27 cellular contexts compared by ENCODE assay signal in genomic region chr3:52787246-52787645, GRCh38. TPM values are rescaled to one million over a fixed set of nuclear protein-coding genes. Genes with fewer than 3 reads are reported as not detected.
"Had no signal": no experiment of that assay in that cellular context is flagged by ENCODE, and none has a peak within 500 bp of the region (broad histone marks: within the 10 kb centered on the region; RNA-seq: fewer than 3 reads in every experiment).

No MANE protein-coding gene starts in this region.

- H3K27me3 ChIP-seq: body of pancreas, thyroid gland had no signal

- H3K4me1 Mint-ChIP-seq: activated CD4-positive, alpha-beta T cell treated with anti-CD3 and anti-CD28 coated beads, Interleukin-2, amount 10 ng/mL, durations not matched to agents 24 days and 14 days; activated CD8-positive, alpha-beta memory T cell treated with anti-CD3 and anti-CD28 coated beads, Interleukin-2, amount 10 ng/mL, durations not matched to agents 7 days and 5 days; activated naive CD4-positive, alpha-beta T cell treated with anti-CD3 and anti-CD28 coated beads, Interleukin-2, amount 10 ng/mL, durations not matched to agents 7 days and 5 days had no signal

- H3K27ac Mint-ChIP-seq: activated CD4-positive, alpha-beta T cell treated with anti-CD3 and anti-CD28 coated beads, Interleukin-2, amount 10 ng/mL, durations not matched to agents 24 days and 14 days; activated CD8-positive, alpha-beta memory T cell treated with anti-CD3 and anti-CD28 coated beads, Interleukin-2, amount 10 ng/mL, durations not matched to agents 7 days and 5 days; activated CD8-positive, alpha-beta T cell treated with anti-CD3 and anti-CD28 coated beads for 36 hours; activated naive CD4-positive, alpha-beta T cell treated with anti-CD3 and anti-CD28 coated beads, Interleukin-2, amount 10 ng/mL, durations not matched to agents 7 days and 5 days; dendritic cell treated with granulocyte-macrophage colony-stimulating factor and Interleukin-4, amounts not matched to agents 40 ng/mL and 50 ng/mL, for 4 days; nephron progenitor cell; stimulated activated naive CD8-positive, alpha-beta T cell treated with anti-CD3 and anti-CD28 coated beads, Interleukin-15, Interleukin-2, amounts not matched to agents 100 ng/mL and 50 ng/mL, for 24 hours had no signal

- H3K9me3 ChIP-seq: body of pancreas, thyroid gland had no signal

- H3K4me3 Mint-ChIP-seq: activated CD4-positive, alpha-beta T cell treated with anti-CD3 and anti-CD28 coated beads, Interleukin-2, amount 10 ng/mL, durations not matched to agents 24 days and 14 days; activated CD8-positive, alpha-beta memory T cell treated with anti-CD3 and anti-CD28 coated beads, Interleukin-2, amount 10 ng/mL, durations not matched to agents 7 days and 5 days; activated CD8-positive, alpha-beta T cell treated with anti-CD3 and anti-CD28 coated beads for 36 hours; activated naive CD4-positive, alpha-beta T cell treated with anti-CD3 and anti-CD28 coated beads, Interleukin-2, amount 10 ng/mL, durations not matched to agents 7 days and 5 days; dendritic cell treated with granulocyte-macrophage colony-stimulating factor and Interleukin-4, amounts not matched to agents 40 ng/mL and 50 ng/mL, for 4 days; nephron progenitor cell; stimulated activated naive CD8-positive, alpha-beta T cell treated with anti-CD3 and anti-CD28 coated beads, Interleukin-15, Interleukin-2, amounts not matched to agents 100 ng/mL and 50 ng/mL, for 24 hours had no signal

- ATAC-seq: activated CD4-positive, CD25-positive, alpha-beta regulatory T cell treated with anti-CD3 and anti-CD28 coated beads, Interleukin-2, amount 50 U/mL, for 24 hours; activated CD8-positive, alpha-beta memory T cell treated with anti-CD3 and anti-CD28 coated beads, Interleukin-2, amount 10 ng/mL, durations not matched to agents 7 days and 5 days; activated CD8-positive, alpha-beta T cell treated with anti-CD3 and anti-CD28 coated beads for 36 hours; body of pancreas; foreskin keratinocyte had no signal

- H3K36me3 ChIP-seq: cardiac muscle cell, thyroid gland had no signal

- H3K4me1 ChIP-seq: body of pancreas, foreskin keratinocyte, thyroid gland had no signal

- H3K27ac ChIP-seq: body of pancreas, cardiac muscle cell, foreskin keratinocyte, SK-N-MC, thyroid gland had no signal

- H3K4me3 ChIP-seq: body of pancreas, cardiac muscle cell, SK-N-MC, thyroid gland had no signal

- DNase-seq: activated CD4-positive, alpha-beta T cell treated with anti-CD3 and anti-CD28 coated beads, Interleukin-2, amount 10 ng/mL, durations not matched to agents 24 days and 14 days; activated CD8-positive, alpha-beta memory T cell treated with anti-CD3 and anti-CD28 coated beads, Interleukin-2, amount 10 ng/mL, durations not matched to agents 7 days and 5 days; activated CD8-positive, alpha-beta T cell treated with anti-CD3 and anti-CD28 coated beads for 36 hours; activated effector memory CD4-positive, alpha-beta T cell treated with anti-CD3 and anti-CD28 coated beads, Interleukin-2, amount 50 U/mL, for 16 hours; activated naive CD4-positive, alpha-beta T cell treated with anti-CD3 and anti-CD28 coated beads, Interleukin-2, amount 10 ng/mL, durations not matched to agents 7 days and 5 days; activated T-cell treated with anti-CD3 and anti-CD28 coated beads for 4 hours; amygdala; body of pancreas; effector CD4-positive, alpha-beta T cell; foreskin keratinocyte; hypothalamus; islet precursor cell; mammary epithelial cell; midbrain; nephron progenitor cell; occipital lobe; stimulated activated CD4-positive, alpha-beta T cell treated with anti-CD3 and anti-CD28 coated beads, Interleukin-12 subunit alpha, Interleukin-12 subunit beta, amount 100 ng/mL, for 4 hours; SW 1271; T-helper 2 cell; thyroid gland had no signal

- H3K36me3 Mint-ChIP-seq: activated CD8-positive, alpha-beta memory T cell treated with anti-CD3 and anti-CD28 coated beads, Interleukin-2, amount 10 ng/mL, durations not matched to agents 7 days and 5 days; activated naive CD4-positive, alpha-beta T cell treated with anti-CD3 and anti-CD28 coated beads, Interleukin-2, amount 10 ng/mL, durations not matched to agents 7 days and 5 days had no signal

- H3K9me3 Mint-ChIP-seq: activated CD4-positive, alpha-beta T cell treated with anti-CD3 and anti-CD28 coated beads, Interleukin-2, amount 10 ng/mL, durations not matched to agents 24 days and 14 days; activated CD8-positive, alpha-beta T cell treated with anti-CD3 and anti-CD28 coated beads for 36 hours; activated naive CD4-positive, alpha-beta T cell treated with anti-CD3 and anti-CD28 coated beads, Interleukin-2, amount 10 ng/mL, durations not matched to agents 7 days and 5 days; dendritic cell treated with granulocyte-macrophage colony-stimulating factor and Interleukin-4, amounts not matched to agents 40 ng/mL and 50 ng/mL, for 4 days; nephron progenitor cell; stimulated activated naive CD8-positive, alpha-beta T cell treated with anti-CD3 and anti-CD28 coated beads, Interleukin-15, Interleukin-2, amounts not matched to agents 100 ng/mL and 50 ng/mL, for 24 hours had no signal

- H3K27me3 Mint-ChIP-seq: activated CD8-positive, alpha-beta T cell treated with anti-CD3 and anti-CD28 coated beads for 36 hours; stimulated activated naive CD8-positive, alpha-beta T cell treated with anti-CD3 and anti-CD28 coated beads, Interleukin-15, Interleukin-2, amounts not matched to agents 100 ng/mL and 50 ng/mL, for 24 hours had no signal

RNA-seq across cellular contexts. Expression of gene ITIH3, which starts 7.3 kb away (rescaled TPM):
- total RNA-seq: activated CD4-positive, alpha-beta T cell treated with anti-CD3 and anti-CD28 coated beads, Interleukin-2, amount 10 ng/mL, durations not matched to agents 24 days and 14 days; activated CD8-positive, alpha-beta memory T cell treated with anti-CD3 and anti-CD28 coated beads, Interleukin-2, amount 10 ng/mL, durations not matched to agents 7 days and 5 days; activated CD8-positive, alpha-beta T cell treated with anti-CD3 and anti-CD28 coated beads for 36 hours; foreskin keratinocyte; mammary epithelial cell; renal cortical epithelial cell had no signal
- polyA plus RNA-seq: foreskin keratinocyte, mammary epithelial cell had no signal

RNA-seq across cellular contexts. Expression of gene ITIH1, which starts 9.8 kb away (rescaled TPM):
- total RNA-seq: activated CD4-positive, alpha-beta T cell treated with anti-CD3 and anti-CD28 coated beads, Interleukin-2, amount 10 ng/mL, durations not matched to agents 24 days and 14 days; activated CD8-positive, alpha-beta memory T cell treated with anti-CD3 and anti-CD28 coated beads, Interleukin-2, amount 10 ng/mL, durations not matched to agents 7 days and 5 days; activated CD8-positive, alpha-beta T cell treated with anti-CD3 and anti-CD28 coated beads for 36 hours; cardiac muscle cell; foreskin keratinocyte; mammary epithelial cell; renal cortical epithelial cell; thyroid gland; urinary bladder had no signal
- polyA plus RNA-seq: foreskin keratinocyte, mammary epithelial cell had no signal

RNA-seq across cellular contexts. Expression of gene MUSTN1, which starts 47.6 kb away (rescaled TPM):
- total RNA-seq: activated CD8-positive, alpha-beta T cell treated with anti-CD3 and anti-CD28 coated beads for 36 hours; cardiac muscle cell; mammary epithelial cell; occipital lobe; renal cortical epithelial cell had no signal
- polyA plus RNA-seq: cardiac muscle cell had no signal
